Comparison of ENCODE assay signal across 14 cellular contexts in the genomic region with DNA sequence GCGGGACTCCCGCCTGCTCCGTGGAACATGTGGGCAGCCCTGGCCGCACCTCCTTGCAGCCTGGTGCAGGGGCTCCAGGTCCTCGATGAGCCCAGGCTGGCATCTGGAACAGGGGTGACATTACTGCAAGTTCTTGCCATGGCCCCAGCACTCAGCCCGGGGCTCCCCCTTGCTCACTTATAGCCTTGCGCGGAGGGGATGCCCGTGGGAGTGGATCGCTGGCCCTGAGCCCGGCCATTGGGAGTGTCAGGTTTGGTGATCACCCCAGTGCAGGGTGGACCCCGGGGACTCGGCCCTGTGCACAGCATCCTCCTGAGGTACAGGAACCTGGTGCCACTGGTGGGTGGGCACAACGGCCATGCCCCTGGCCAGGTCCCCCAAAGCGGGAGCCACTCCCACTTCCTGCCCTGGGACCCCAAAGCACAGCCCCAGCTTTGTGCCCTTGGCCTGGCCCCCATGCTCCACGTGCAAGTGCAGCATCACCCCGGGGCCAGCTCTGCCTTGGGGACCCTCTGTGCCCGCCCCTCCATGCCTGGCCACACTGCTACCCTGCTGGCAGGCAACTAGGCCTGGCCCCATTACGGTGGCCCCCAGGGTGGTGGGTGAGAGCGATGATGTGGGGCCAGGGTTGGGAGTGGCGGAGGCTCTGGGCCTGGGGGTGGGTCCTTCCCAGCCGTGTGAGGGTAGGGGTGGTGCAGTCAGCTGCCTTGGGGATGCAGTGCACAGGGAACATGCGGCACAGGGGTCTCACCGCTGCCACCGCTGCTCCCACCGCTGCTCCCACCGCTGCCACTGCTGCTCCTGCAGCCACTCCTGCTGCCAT.
"Had no signal": no experiment of that assay in that cellular context is flagged by ENCODE, and none has a peak within 500 bp of the region (broad histone marks: within the 10 kb centered on the region; RNA-seq: fewer than 3 reads in every experiment).

No MANE protein-coding gene starts in this region.

- H3K27me3 ChIP-seq: brain microvascular endothelial cell, ovary had no signal

- H3K27ac ChIP-seq: brain microvascular endothelial cell, ovary had no signal

- ATAC-seq: esophagus mucosa; stimulated activated memory B cell treated with anti-CD40 and anti-IgM and Interleukin-4, amounts not matched to agents 10 μg/mL and 1 μg/mL and 100 μg/mL, for 72 hours had no signal

- FAIRE-seq: endometrium had no signal

- H3K9me3 ChIP-seq: ovary had no signal

- DNase-seq: activated CD4-positive, CD25-positive, alpha-beta regulatory T cell; activated naive CD8-positive, alpha-beta T cell treated with anti-CD3 and anti-CD28 coated beads for 36 hours; brain microvascular endothelial cell; cerebellar nuclear complex; hypothalamus; left cardiac atrium; mammary epithelial cell; nephron progenitor cell; T-helper 2 cell; trophoblast cell had no signal

- H3K36me3 ChIP-seq: brain microvascular endothelial cell, ovary had no signal

- H3K4me3 ChIP-seq: ovary had no signal
